ENCODE assay signal across 12 cellular contexts in the genomic region with DNA sequence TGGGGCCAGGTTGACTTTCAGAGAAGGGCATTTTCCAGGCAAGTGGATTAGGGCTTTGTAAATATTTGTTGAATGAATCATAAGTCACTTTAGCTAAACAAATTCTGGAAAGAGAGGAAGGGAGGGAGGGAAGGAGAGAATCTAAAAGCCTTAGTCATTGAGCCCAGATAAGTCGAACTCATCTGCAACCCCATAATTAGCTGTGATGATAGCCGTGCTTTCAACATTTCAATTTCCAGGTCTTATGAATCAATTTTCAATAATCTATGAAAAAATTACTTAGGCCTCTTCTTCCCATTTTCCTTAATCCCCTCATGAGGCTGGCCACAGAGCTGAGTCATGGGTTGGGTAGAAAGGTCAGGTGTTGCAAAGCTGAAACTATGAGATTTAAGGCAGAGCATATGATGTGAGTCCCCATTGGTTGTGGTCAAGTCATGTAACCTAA.
A peak's percentile ranks its signal among the peaks of the same experiment; 100 is the strongest.
DNase-seq lines count a peak whose midpoint lies in the region; ATAC-seq and TF ChIP-seq lines count a peak whose summit lies in the region.
"Had no signal": no experiment of that assay in that cellular context is flagged by ENCODE, and none has a peak within 500 bp of the region (broad histone marks: within the 10 kb centered on the region; RNA-seq: fewer than 3 reads in every experiment).

No MANE protein-coding gene starts in this region.

- POLR2A ChIA-PET in BJ (lab: Charles Lee) = interaction anchor here (0.6 kb wide), 2 partner anchors 221 to 654 kb away, joined by 3 to 4 read pairs; no protein-coding TSS in a partner anchor

- DNase-seq in BJ (ENCODE audit: low read depth) (peak; percentile 52), LHCN-M2 (ENCODE audit: low read depth) (peak; percentile 84), amniotic epithelial cell (ENCODE audit: low read depth) (peak; percentile 84), left lobe of liver (ENCODE audit: low spot score) (no peak), T-helper 2 cell (no peak), retina (no peak), activated T-cell treated with anti-CD3 and anti-CD28 coated beads for 4 hours (no peak)
- DNase-seq: activated gamma-delta T cell treated with Interleukin-2 at 50 U/mL for 16 hours; naive thymus-derived CD4-positive, alpha-beta T cell; NCI-H1694; T-helper 9 cell had no signal

- CTCF ChIA-PET in BJ (lab: Yijun Ruan, JAX) = no interaction called here

- no peak overlapping the region for H3K4me3 ChIP-seq in BJ (ENCODE audit: low read depth, low read length)

- H3K36me3 ChIP-seq in BJ (ENCODE audit: control insufficient read depth, insufficient read depth, low read length) = no peaks in the 10 kb centered on the region

- TF ChIP-seq CTCF in BJ (IDR thresholded peaks at IDR 0.05; ENCODE audit: insufficient read depth, low read depth, low read length) = no peak

- ATAC-seq in left lobe of liver (peak; percentile 63), HG03457 (IDR thresholded peaks at IDR 0.05; ENCODE audit: unreplicated experiment) (no peak)
- ATAC-seq: naive thymus-derived CD4-positive, alpha-beta T cell had no signal

- no peaks in the 10 kb centered on the region for H3K27me3 ChIP-seq in BJ (ENCODE audit: control insufficient read depth, insufficient read depth, low read length)

Comparison
In these comparisons a context has a peak if more than half of its experiments do, and no peak if none do; other contexts are left out.
1. DNase-seq: peak in BJ (single experiment), LHCN-M2 (single experiment) and amniotic epithelial cell (single experiment); none in left lobe of liver (single experiment), T-helper 2 cell (0 of 5), retina (single experiment) and activated T-cell treated with anti-CD3 and anti-CD28 coated beads for 4 hours (single experiment).